Comparison of ENCODE assay signal across 23 cellular contexts in genomic region chr7:35313575-35313974, GRCh38. TPM values are rescaled to one million over a fixed set of nuclear protein-coding genes. Genes with fewer than 3 reads are reported as not detected.
"Had no signal": no experiment of that assay in that cellular context is flagged by ENCODE, and none has a peak within 500 bp of the region (broad histone marks: within the 10 kb centered on the region; RNA-seq: fewer than 3 reads in every experiment).

No MANE protein-coding gene starts in this region.

- H3K27me3 ChIP-seq: esophagus squamous epithelium, gastroesophageal sphincter, left lung, neutrophil, stomach, transverse colon had no signal

- DNase-seq: central memory CD4-positive, alpha-beta T cell; effector memory CD8-positive, alpha-beta T cell; esophagus squamous epithelium; foreskin fibroblast; hippocampal formation; kidney glomerular epithelial cell; left lung; mucosa of descending colon; naive thymus-derived CD8-positive, alpha-beta T cell; posterior cingulate gyrus; small intestine; stimulated activated CD4-positive, alpha-beta T cell treated with anti-CD3 and anti-CD28 coated beads, Interleukin-12 subunit alpha, Interleukin-12 subunit beta, amount 100 ng/mL, for 4 hours; stimulated activated naive CD4-positive, alpha-beta T cell; stomach; transverse colon had no signal

- H3K4me3 Mint-ChIP-seq: dendritic cell treated with granulocyte-macrophage colony-stimulating factor and Interleukin-4, amounts not matched to agents 40 ng/mL and 50 ng/mL, for 4 days; effector memory CD8-positive, alpha-beta T cell; naive thymus-derived CD8-positive, alpha-beta T cell had no signal

- H3K9me3 Mint-ChIP-seq: dendritic cell treated with granulocyte-macrophage colony-stimulating factor and Interleukin-4, amounts not matched to agents 40 ng/mL and 50 ng/mL, for 4 days had no signal

- ATAC-seq: effector memory CD8-positive, alpha-beta T cell; gastroesophageal sphincter; left lung; mucosa of descending colon; naive thymus-derived CD8-positive, alpha-beta T cell had no signal

- H3K4me1 Mint-ChIP-seq: naive thymus-derived CD8-positive, alpha-beta T cell had no signal

- H3K9me3 ChIP-seq: esophagus squamous epithelium, gastroesophageal sphincter, left lung, mucosa of descending colon, neutrophil, stomach, thoracic aorta, transverse colon had no signal

- H3K27me3 Mint-ChIP-seq: dendritic cell treated with granulocyte-macrophage colony-stimulating factor and Interleukin-4, amounts not matched to agents 40 ng/mL and 50 ng/mL, for 4 days had no signal

- H3K36me3 Mint-ChIP-seq: naive thymus-derived CD8-positive, alpha-beta T cell had no signal

- H3K27ac ChIP-seq: epithelial cell of prostate, esophagus squamous epithelium, gastroesophageal sphincter, left lung, neutrophil, stomach, thoracic aorta, transverse colon had no signal

- H3K4me1 ChIP-seq: esophagus squamous epithelium, left lung, stomach, transverse colon had no signal

- H3K36me3 ChIP-seq: esophagus squamous epithelium, gastroesophageal sphincter, left lung, neutrophil, stomach, thoracic aorta, transverse colon had no signal

- H3K27ac Mint-ChIP-seq: dendritic cell treated with granulocyte-macrophage colony-stimulating factor and Interleukin-4, amounts not matched to agents 40 ng/mL and 50 ng/mL, for 4 days; effector memory CD8-positive, alpha-beta T cell; naive thymus-derived CD8-positive, alpha-beta T cell had no signal

- H3K4me3 ChIP-seq: esophagus squamous epithelium, gastroesophageal sphincter, left lung, lung, mucosa of descending colon, stomach, thoracic aorta, transverse colon had no signal

RNA-seq across cellular contexts. Expression of gene TBX20, which starts 59.7 kb away (rescaled TPM):
- total RNA-seq: esophagus squamous epithelium; naive thymus-derived CD8-positive, alpha-beta T cell; osteoblast; stomach; transverse colon; ureter had no signal
